In the genomic region with DNA sequence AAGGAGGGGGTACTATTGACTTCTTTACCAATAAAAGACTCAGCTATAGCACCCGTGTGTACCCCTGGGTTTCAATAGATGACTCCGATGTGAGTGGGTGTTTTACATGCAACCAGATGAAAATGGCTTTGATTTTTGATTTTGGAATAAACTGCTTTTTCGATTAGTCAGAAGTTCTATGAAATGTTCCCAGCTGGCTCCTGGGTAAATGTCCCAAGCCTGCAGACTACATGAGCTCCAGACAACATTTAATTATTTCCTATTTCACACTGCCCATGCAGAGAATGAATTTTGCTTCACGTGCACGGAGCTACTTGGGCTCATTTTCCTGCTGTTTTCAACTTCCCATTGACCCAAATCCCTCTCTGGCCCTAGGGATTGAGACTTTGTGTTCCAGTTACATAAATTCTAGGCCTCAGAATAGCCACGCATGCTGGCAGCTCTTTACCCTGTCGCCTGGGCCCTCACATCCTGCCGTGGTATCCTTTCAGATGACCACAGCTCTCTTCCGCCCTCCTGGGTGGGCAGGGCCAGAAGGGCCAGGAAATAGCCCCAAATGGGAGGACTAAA, we compare ENCODE assay signal across 1 cellular context.
TF ChIP-seq lines count a peak whose summit lies in the region.

No MANE protein-coding gene starts in this region.

TF ChIP-seq in IMR-90, 13 proteins besides CTCF, POLR2A, EP300 and RAD21:
- TF ChIP-seq RFX5 (IDR thresholded peaks at IDR 0.05; ENCODE audit: low read depth, low read length) = no peak
- no peak for TF ChIP-seq FOS (IDR thresholded peaks at IDR 0.05; ENCODE audit: low read depth, low read length)
- TF ChIP-seq MAZ (IDR thresholded peaks at IDR 0.05; ENCODE audit: borderline replicate concordance, low read depth, low read length) = no peak
- TF ChIP-seq, protein P1, sequence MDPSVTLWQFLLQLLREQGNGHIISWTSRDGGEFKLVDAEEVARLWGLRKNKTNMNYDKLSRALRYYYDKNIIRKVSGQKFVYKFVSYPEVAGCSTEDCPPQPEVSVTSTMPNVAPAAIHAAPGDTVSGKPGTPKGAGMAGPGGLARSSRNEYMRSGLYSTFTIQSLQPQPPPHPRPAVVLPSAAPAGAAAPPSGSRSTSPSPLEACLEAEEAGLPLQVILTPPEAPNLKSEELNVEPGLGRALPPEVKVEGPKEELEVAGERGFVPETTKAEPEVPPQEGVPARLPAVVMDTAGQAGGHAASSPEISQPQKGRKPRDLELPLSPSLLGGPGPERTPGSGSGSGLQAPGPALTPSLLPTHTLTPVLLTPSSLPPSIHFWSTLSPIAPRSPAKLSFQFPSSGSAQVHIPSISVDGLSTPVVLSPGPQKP (IDR thresholded peaks at IDR 0.05; ENCODE audit: borderline replicate concordance, low read depth, low read length) = no peak
- no peak for TF ChIP-seq NFE2L2 (IDR thresholded peaks at IDR 0.05; ENCODE audit: low read depth, low read length)
- no peak for TF ChIP-seq MXI1 (IDR thresholded peaks at IDR 0.05; ENCODE audit: borderline replicate concordance, low read depth, low read length)
- TF ChIP-seq CEBPB (IDR thresholded peaks at IDR 0.05; ENCODE audit: low read depth, low read length) = no peak
- no peak for TF ChIP-seq BHLHE40 (IDR thresholded peaks at IDR 0.05; ENCODE audit: low read depth, low read length)
- TF ChIP-seq SMC3 (IDR thresholded peaks at IDR 0.05; ENCODE audit: low read depth, low read length) = no peak
- no peak for TF ChIP-seq CHD1 (IDR thresholded peaks at IDR 0.05; ENCODE audit: low read depth, low read length)
- TF ChIP-seq RCOR1 (IDR thresholded peaks at IDR 0.05; ENCODE audit: insufficient replicate concordance, low read length) = no peak
- TF ChIP-seq, protein P2, sequence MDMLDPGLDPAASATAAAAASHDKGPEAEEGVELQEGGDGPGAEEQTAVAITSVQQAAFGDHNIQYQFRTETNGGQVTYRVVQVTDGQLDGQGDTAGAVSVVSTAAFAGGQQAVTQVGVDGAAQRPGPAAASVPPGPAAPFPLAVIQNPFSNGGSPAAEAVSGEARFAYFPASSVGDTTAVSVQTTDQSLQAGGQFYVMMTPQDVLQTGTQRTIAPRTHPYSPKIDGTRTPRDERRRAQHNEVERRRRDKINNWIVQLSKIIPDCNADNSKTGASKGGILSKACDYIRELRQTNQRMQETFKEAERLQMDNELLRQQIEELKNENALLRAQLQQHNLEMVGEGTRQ (IDR thresholded peaks at IDR 0.05; ENCODE audit: low read depth, low read length) = no peak
- no peak for TF ChIP-seq MAFK (IDR thresholded peaks at IDR 0.05; ENCODE audit: low read depth, low read length)
